In genomic region chr1:108692724-108693655, GRCh38 we compare ENCODE assay signal across 8 cellular contexts. TPM values are rescaled to one million over a fixed set of nuclear protein-coding genes. Genes with fewer than 3 reads are reported as not detected.
A peak's percentile ranks its signal among the peaks of the same experiment; 100 is the strongest.
DNase-seq lines count a peak whose midpoint lies in the region; ATAC-seq lines count a peak whose summit lies in the region.

No MANE protein-coding gene starts in this region.

- peak overlapping the region; percentile 99 to 100 for H3K27ac Mint-ChIP-seq in effector memory CD8-positive, alpha-beta T cell

- no peaks in the 10 kb centered on the region for H3K9me3 Mint-ChIP-seq in effector memory CD8-positive, alpha-beta T cell

- no peaks in the 10 kb centered on the region for H3K27me3 ChIP-seq in mononuclear cell (ENCODE audit: insufficient read depth, low read length)

- peaks cover 23% of the 10 kb centered on the region for H3K4me1 ChIP-seq in mononuclear cell (ENCODE audit: insufficient read depth, low read length)

- H3K4me3 Mint-ChIP-seq in effector memory CD8-positive, alpha-beta T cell = peak overlapping the region; percentile 88 to 98

- ATAC-seq in GM19025 (IDR thresholded peaks at IDR 0.05; ENCODE audit: low read depth, unreplicated experiment) (peak; percentile 48), HG03280 (IDR thresholded peaks at IDR 0.05; ENCODE audit: unreplicated experiment) (peak; percentile 51)
- peak; percentile 82 for ATAC-seq in effector memory CD8-positive, alpha-beta T cell (replicated peaks)

- peaks cover 32 to 63% of the 10 kb centered on the region in 2 donors for H3K4me1 Mint-ChIP-seq in effector memory CD8-positive, alpha-beta T cell (ENCODE audit: low read depth in 2 of 2)

- H3K36me3 Mint-ChIP-seq in effector memory CD8-positive, alpha-beta T cell (ENCODE audit: insufficient read depth) = peaks cover 55% of the 10 kb centered on the region

- H3K27me3 Mint-ChIP-seq in effector memory CD8-positive, alpha-beta T cell = no peaks in the 10 kb centered on the region

- peak; percentile 74 for DNase-seq in Ammon's horn (ENCODE audit: low spot score)
- DNase-seq in NCI-H526 (lab: John Stamatoyannopoulos, UW) = peak; percentile 79 to 86
- peak; percentile 58 for DNase-seq in activated CD8-positive, alpha-beta memory T cell treated with anti-CD3 and anti-CD28 coated beads for 4 hours (ENCODE audit: low read depth in 2 of 2)
- peak; percentile 82 to 86 (median 83) for DNase-seq in effector memory CD8-positive, alpha-beta T cell
- DNase-seq in stimulated activated CD8-positive, alpha-beta memory T cell treated with anti-CD3 and anti-CD28 coated beads, Interleukin-7, amount 100 ng/mL, for 4 hours (ENCODE audit: low read depth in 2 of 2) = peak; percentile 63 to 66

- peak overlapping the region; percentile 68 for H3K4me3 ChIP-seq in mononuclear cell (ENCODE audit: low read length)

- H3K9me3 ChIP-seq in mononuclear cell (ENCODE audit: low read depth, low read length) = no peaks in the 10 kb centered on the region

RNA-seq across cellular contexts. Expression of gene PRPF38B, which starts 0.9 kb away (rescaled TPM):
- total RNA-seq in mononuclear cell = 58.4 TPM

RNA-seq across cellular contexts. Expression of gene FNDC7, which starts 19.7 kb away (rescaled TPM):
- 0.21 TPM for total RNA-seq in mononuclear cell

RNA-seq across cellular contexts. Expression of gene HENMT1, which starts 32.1 kb away (rescaled TPM):
- 6.3 TPM for total RNA-seq in mononuclear cell

RNA-seq across cellular contexts. Expression of gene STXBP3, which starts 53.5 kb away (rescaled TPM):
- 98.9 TPM for total RNA-seq in mononuclear cell

Comparison
In these comparisons a context has a peak if more than half of its experiments do, and no peak if none do; other contexts are left out.
1. Peak in every context shown above with its lines: DNase-seq, ATAC-seq and H3K4me3 ChIP-seq.